ENCODE assay signal across 1 cellular context in the genomic region with DNA sequence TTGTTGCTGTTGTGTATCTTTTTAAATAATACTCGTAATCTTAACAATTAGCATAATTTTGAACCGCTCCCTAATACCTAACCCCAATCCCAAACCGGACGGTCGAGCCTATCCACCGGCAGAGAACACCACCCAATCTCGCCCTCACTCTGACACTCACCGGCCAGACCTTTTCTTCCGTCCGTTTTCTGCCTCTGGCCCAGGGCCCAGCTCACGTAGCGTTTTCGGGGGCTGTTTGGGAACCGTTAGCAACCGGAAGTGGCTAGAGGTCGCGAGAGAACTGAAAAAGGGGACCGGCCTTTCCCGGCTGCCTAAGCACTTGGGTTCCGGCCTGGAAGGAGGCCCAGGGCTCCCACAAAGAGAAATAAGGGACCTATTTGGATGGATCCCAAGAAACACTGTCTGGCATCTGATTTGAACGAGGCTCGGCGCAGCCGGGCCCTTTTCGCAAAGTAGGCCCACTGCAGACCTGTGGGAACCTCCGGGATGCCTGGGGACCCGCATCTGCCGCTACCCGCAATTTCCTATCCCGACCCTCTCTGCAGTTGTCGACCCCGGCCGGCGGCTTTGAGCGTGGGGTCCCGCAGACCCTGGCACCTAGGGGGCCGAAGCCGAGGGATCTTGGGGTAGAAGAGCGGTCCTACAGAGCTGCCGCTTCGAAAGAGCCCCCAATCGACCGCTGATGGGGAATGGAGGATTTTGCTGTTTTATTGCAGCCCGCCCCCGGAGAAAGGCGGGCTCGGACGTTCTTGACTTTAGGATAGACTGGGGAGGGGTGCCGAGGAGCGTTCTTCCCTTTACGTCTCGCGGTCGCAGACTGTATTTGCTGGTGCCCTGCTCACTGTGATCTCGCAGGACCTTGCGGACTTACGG.
A peak's percentile ranks its signal among the peaks of the same experiment; 100 is the strongest.
TF ChIP-seq lines count a peak whose summit lies in the region.

No MANE protein-coding gene starts in this region.

TF ChIP-seq in HepG2, 621 proteins besides CTCF, POLR2A, EP300 and RAD21 (continued from another document and continues in another):
- TF ChIP-seq, protein P1, sequence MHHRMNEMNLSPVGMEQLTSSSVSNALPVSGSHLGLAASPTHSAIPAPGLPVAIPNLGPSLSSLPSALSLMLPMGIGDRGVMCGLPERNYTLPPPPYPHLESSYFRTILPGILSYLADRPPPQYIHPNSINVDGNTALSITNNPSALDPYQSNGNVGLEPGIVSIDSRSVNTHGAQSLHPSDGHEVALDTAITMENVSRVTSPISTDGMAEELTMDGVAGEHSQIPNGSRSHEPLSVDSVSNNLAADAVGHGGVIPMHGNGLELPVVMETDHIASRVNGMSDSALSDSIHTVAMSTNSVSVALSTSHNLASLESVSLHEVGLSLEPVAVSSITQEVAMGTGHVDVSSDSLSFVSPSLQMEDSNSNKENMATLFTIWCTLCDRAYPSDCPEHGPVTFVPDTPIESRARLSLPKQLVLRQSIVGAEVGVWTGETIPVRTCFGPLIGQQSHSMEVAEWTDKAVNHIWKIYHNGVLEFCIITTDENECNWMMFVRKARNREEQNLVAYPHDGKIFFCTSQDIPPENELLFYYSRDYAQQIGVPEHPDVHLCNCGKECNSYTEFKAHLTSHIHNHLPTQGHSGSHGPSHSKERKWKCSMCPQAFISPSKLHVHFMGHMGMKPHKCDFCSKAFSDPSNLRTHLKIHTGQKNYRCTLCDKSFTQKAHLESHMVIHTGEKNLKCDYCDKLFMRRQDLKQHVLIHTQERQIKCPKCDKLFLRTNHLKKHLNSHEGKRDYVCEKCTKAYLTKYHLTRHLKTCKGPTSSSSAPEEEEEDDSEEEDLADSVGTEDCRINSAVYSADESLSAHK (CRISPR knock-in tag; IDR thresholded peaks at IDR 0.05; ENCODE audit: borderline replicate concordance), result peak; percentile 72; the same call in 1 of the 2 replicates
- TF ChIP-seq YEATS4 (CRISPR knock-in tag; IDR thresholded peaks at IDR 0.05; ENCODE audit: borderline replicate concordance), result peak; percentile 98
- peak; percentile 94 for TF ChIP-seq ZNF333 (CRISPR knock-in tag; IDR thresholded peaks at IDR 0.05; ENCODE audit: borderline replicate concordance)
- TF ChIP-seq, protein P2, sequence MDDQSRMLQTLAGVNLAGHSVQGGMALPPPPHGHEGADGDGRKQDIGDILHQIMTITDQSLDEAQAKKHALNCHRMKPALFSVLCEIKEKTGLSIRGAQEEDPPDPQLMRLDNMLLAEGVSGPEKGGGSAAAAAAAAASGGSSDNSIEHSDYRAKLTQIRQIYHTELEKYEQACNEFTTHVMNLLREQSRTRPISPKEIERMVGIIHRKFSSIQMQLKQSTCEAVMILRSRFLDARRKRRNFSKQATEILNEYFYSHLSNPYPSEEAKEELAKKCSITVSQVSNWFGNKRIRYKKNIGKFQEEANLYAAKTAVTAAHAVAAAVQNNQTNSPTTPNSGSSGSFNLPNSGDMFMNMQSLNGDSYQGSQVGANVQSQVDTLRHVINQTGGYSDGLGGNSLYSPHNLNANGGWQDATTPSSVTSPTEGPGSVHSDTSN (CRISPR knock-in tag; IDR thresholded peaks at IDR 0.05; ENCODE audit: borderline replicate concordance), result peak; percentile 51
- peak; percentile 74 for TF ChIP-seq NR2F6 (IDR thresholded peaks at IDR 0.05)
- peak; percentile 67 for TF ChIP-seq NR2F6 (CRISPR knock-in tag; IDR thresholded peaks at IDR 0.05)
- peak; percentile 98 for TF ChIP-seq GATAD1 (CRISPR knock-in tag; IDR thresholded peaks at IDR 0.05)
- TF ChIP-seq CREB1 (IDR thresholded peaks at IDR 0.05), result peak; percentile 36; the same call in 1 of the 2 replicates
- peak; percentile 88 for TF ChIP-seq CREB1 (CRISPR knock-in tag; IDR thresholded peaks at IDR 0.05)
- peak; percentile 94 for TF ChIP-seq ZNF556 (CRISPR knock-in tag; IDR thresholded peaks at IDR 0.05; ENCODE audit: borderline replicate concordance)
- TF ChIP-seq, protein P3, sequence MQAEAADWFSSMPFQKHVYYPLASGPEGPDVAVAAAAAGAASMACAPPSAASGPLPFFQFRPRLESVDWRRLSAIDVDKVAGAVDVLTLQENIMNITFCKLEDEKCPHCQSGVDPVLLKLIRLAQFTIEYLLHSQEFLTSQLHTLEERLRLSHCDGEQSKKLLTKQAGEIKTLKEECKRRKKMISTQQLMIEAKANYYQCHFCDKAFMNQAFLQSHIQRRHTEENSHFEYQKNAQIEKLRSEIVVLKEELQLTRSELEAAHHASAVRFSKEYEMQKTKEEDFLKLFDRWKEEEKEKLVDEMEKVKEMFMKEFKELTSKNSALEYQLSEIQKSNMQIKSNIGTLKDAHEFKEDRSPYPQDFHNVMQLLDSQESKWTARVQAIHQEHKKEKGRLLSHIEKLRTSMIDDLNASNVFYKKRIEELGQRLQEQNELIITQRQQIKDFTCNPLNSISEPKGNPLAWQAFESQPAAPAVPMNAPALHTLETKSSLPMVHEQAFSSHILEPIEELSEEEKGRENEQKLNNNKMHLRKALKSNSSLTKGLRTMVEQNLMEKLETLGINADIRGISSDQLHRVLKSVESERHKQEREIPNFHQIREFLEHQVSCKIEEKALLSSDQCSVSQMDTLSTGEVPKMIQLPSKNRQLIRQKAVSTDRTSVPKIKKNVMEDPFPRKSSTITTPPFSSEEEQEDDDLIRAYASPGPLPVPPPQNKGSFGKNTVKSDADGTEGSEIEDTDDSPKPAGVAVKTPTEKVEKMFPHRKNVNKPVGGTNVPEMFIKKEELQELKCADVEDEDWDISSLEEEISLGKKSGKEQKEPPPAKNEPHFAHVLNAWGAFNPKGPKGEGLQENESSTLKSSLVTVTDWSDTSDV (CRISPR knock-in tag; IDR thresholded peaks at IDR 0.05), result no peak; the same call in 1 of the 2 replicates
- TF ChIP-seq, protein P4, sequence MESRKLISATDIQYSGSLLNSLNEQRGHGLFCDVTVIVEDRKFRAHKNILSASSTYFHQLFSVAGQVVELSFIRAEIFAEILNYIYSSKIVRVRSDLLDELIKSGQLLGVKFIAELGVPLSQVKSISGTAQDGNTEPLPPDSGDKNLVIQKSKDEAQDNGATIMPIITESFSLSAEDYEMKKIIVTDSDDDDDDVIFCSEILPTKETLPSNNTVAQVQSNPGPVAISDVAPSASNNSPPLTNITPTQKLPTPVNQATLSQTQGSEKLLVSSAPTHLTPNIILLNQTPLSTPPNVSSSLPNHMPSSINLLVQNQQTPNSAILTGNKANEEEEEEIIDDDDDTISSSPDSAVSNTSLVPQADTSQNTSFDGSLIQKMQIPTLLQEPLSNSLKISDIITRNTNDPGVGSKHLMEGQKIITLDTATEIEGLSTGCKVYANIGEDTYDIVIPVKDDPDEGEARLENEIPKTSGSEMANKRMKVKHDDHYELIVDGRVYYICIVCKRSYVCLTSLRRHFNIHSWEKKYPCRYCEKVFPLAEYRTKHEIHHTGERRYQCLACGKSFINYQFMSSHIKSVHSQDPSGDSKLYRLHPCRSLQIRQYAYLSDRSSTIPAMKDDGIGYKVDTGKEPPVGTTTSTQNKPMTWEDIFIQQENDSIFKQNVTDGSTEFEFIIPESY (CRISPR knock-in tag; IDR thresholded peaks at IDR 0.05), result peak; percentile 67
- no peak; the same call in 1 of the 2 replicates for TF ChIP-seq ZNF570 (CRISPR knock-in tag; IDR thresholded peaks at IDR 0.05; ENCODE audit: borderline replicate concordance)
- peak; percentile 82 for TF ChIP-seq MXD4 (CRISPR knock-in tag; IDR thresholded peaks at IDR 0.05)
- TF ChIP-seq ZBTB42 (CRISPR knock-in tag; IDR thresholded peaks at IDR 0.05), result no peak
- TF ChIP-seq, protein P5, sequence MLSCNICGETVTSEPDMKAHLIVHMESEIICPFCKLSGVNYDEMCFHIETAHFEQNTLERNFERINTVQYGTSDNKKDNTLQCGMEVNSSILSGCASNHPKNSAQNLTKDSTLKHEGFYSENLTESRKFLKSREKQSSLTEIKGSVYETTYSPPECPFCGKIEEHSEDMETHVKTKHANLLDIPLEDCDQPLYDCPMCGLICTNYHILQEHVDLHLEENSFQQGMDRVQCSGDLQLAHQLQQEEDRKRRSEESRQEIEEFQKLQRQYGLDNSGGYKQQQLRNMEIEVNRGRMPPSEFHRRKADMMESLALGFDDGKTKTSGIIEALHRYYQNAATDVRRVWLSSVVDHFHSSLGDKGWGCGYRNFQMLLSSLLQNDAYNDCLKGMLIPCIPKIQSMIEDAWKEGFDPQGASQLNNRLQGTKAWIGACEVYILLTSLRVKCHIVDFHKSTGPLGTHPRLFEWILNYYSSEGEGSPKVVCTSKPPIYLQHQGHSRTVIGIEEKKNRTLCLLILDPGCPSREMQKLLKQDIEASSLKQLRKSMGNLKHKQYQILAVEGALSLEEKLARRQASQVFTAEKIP (CRISPR knock-in tag; IDR thresholded peaks at IDR 0.05; ENCODE audit: borderline replicate concordance), result no peak
- no peak; the same call in 1 of the 2 replicates for TF ChIP-seq ZNF75D (CRISPR knock-in tag; IDR thresholded peaks at IDR 0.05; ENCODE audit: borderline replicate concordance)
- TF ChIP-seq, protein P6, sequence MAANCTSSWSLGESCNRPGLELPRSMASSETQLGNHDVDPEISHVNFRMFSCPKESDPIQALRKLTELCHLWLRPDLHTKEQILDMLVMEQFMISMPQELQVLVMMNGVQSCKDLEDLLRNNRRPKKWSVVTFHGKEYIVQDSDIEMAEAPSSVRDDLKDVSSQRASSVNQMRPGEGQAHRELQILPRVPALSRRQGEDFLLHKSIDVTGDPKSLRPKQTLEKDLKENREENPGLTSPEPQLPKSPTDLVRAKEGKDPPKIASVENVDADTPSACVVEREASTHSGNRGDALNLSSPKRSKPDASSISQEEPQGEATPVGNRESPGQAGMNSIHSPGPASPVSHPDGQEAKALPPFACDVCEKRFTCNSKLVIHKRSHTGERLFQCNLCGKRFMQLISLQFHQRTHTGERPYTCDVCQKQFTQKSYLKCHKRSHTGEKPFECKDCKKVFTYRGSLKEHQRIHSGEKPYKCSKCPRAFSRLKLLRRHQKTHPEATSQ (CRISPR knock-in tag; IDR thresholded peaks at IDR 0.05; ENCODE audit: borderline replicate concordance), result peak; percentile 87; the same call in 1 of the 2 replicates
- TF ChIP-seq, protein P7, sequence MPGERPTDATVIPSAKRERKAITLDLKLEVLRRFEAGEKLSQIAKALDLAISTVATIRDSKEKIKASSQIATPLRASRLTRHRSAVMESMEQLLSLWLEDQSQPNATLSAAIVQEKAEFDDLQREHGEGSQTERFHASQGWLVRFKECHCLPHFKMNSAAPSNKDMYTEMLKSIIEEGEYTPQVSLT (CRISPR knock-in tag; IDR thresholded peaks at IDR 0.05; ENCODE audit: borderline replicate concordance, low read depth), result no peak
- peak; percentile 88 for TF ChIP-seq CAMTA2 (CRISPR knock-in tag; IDR thresholded peaks at IDR 0.05; ENCODE audit: borderline replicate concordance)
- peak; percentile 77 for TF ChIP-seq ELF3 (CRISPR knock-in tag; IDR thresholded peaks at IDR 0.05)
- TF ChIP-seq ZFP36L1 (CRISPR knock-in tag; IDR thresholded peaks at IDR 0.05), result peak; percentile 24; the same call in 1 of the 2 replicates
- peak; percentile 49; the same call in 1 of the 2 replicates for TF ChIP-seq ZSCAN25 (CRISPR knock-in tag; IDR thresholded peaks at IDR 0.05)
- peak; percentile 99 for TF ChIP-seq KAT8 (CRISPR knock-in tag; IDR thresholded peaks at IDR 0.05)
- TF ChIP-seq ZNF879 (CRISPR knock-in tag; IDR thresholded peaks at IDR 0.05), result peak; percentile 84; the same call in 1 of the 2 replicates
- TF ChIP-seq, protein P8, sequence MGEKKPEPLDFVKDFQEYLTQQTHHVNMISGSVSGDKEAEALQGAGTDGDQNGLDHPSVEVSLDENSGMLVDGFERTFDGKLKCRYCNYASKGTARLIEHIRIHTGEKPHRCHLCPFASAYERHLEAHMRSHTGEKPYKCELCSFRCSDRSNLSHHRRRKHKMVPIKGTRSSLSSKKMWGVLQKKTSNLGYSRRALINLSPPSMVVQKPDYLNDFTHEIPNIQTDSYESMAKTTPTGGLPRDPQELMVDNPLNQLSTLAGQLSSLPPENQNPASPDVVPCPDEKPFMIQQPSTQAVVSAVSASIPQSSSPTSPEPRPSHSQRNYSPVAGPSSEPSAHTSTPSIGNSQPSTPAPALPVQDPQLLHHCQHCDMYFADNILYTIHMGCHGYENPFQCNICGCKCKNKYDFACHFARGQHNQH (CRISPR knock-in tag; IDR thresholded peaks at IDR 0.05), result peak; percentile 98
- no peak for TF ChIP-seq ZKSCAN5 (CRISPR knock-in tag; IDR thresholded peaks at IDR 0.05)
- 0 out of 2 replicates have a peak, but pooled peaks have one; percentile 63 for TF ChIP-seq MYNN (CRISPR knock-in tag; IDR thresholded peaks at IDR 0.05; ENCODE audit: low read depth)
- TF ChIP-seq ZNF12 (CRISPR knock-in tag; IDR thresholded peaks at IDR 0.05), result peak; percentile 75; the same call in 1 of the 2 replicates
- no peak for TF ChIP-seq TOPORS (CRISPR knock-in tag; IDR thresholded peaks at IDR 0.05)
- no peak for TF ChIP-seq PRPF4 (IDR thresholded peaks at IDR 0.05; ENCODE audit: low read depth, low read length, poor library complexity, severe bottlenecking)
- no peak for TF ChIP-seq SRSF4 (IDR thresholded peaks at IDR 0.05; ENCODE audit: low read depth, low read length, poor library complexity, severe bottlenecking)
- peak; percentile 96 for TF ChIP-seq MED8 (CRISPR knock-in tag; IDR thresholded peaks at IDR 0.05; ENCODE audit: insufficient replicate concordance)
- TF ChIP-seq ZNF367 (CRISPR knock-in tag; IDR thresholded peaks at IDR 0.05; ENCODE audit: borderline replicate concordance), result no peak
- TF ChIP-seq CBX2 (IDR thresholded peaks at IDR 0.05; ENCODE audit: low read depth, low read length), result no peak
- TF ChIP-seq CBX2 (CRISPR knock-in tag; IDR thresholded peaks at IDR 0.05; ENCODE audit: low read depth), result 0 out of 2 replicates have a peak, but pooled peaks have one; percentile 55
- peak; percentile 77 for TF ChIP-seq FOXJ3 (CRISPR knock-in tag; IDR thresholded peaks at IDR 0.05; ENCODE audit: borderline replicate concordance)
- TF ChIP-seq GATAD2A (CRISPR knock-in tag; IDR thresholded peaks at IDR 0.05), result peak; percentile 84
- no peak for TF ChIP-seq ARNT (IDR thresholded peaks at IDR 0.05)
- TF ChIP-seq, protein P9, sequence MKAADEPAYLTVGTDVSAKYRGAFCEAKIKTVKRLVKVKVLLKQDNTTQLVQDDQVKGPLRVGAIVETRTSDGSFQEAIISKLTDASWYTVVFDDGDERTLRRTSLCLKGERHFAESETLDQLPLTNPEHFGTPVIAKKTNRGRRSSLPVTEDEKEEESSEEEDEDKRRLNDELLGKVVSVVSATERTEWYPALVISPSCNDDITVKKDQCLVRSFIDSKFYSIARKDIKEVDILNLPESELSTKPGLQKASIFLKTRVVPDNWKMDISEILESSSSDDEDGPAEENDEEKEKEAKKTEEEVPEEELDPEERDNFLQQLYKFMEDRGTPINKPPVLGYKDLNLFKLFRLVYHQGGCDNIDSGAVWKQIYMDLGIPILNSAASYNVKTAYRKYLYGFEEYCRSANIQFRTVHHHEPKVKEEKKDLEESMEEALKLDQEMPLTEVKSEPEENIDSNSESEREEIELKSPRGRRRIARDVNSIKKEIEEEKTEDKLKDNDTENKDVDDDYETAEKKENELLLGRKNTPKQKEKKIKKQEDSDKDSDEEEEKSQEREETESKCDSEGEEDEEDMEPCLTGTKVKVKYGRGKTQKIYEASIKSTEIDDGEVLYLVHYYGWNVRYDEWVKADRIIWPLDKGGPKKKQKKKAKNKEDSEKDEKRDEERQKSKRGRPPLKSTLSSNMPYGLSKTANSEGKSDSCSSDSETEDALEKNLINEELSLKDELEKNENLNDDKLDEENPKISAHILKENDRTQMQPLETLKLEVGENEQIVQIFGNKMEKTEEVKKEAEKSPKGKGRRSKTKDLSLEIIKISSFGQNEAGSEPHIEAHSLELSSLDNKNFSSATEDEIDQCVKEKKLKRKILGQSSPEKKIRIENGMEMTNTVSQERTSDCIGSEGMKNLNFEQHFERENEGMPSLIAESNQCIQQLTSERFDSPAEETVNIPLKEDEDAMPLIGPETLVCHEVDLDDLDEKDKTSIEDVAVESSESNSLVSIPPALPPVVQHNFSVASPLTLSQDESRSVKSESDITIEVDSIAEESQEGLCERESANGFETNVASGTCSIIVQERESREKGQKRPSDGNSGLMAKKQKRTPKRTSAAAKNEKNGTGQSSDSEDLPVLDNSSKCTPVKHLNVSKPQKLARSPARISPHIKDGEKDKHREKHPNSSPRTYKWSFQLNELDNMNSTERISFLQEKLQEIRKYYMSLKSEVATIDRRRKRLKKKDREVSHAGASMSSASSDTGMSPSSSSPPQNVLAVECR (CRISPR knock-in tag; IDR thresholded peaks at IDR 0.05; ENCODE audit: borderline replicate concordance), result peak; percentile 94; the same call in 1 of the 2 replicates
- TF ChIP-seq ZNF382 (CRISPR knock-in tag; IDR thresholded peaks at IDR 0.05; ENCODE audit: borderline replicate concordance), result no peak
